In genomic region chr10:30770229-30770628, GRCh38 we compare ENCODE assay signal across 8 cellular contexts.
"Had no signal": no experiment of that assay in that cellular context is flagged by ENCODE, and none has a peak within 500 bp of the region (broad histone marks: within the 10 kb centered on the region; RNA-seq: fewer than 3 reads in every experiment).

No MANE protein-coding gene starts in this region.

- H3K4me3 ChIP-seq: GM23248, HAP-1 had no signal

- H3K36me3 ChIP-seq: HAP-1 had no signal

- H3K27ac ChIP-seq: GM23248 had no signal

- H2AFZ ChIP-seq: GM23248 had no signal

- H3K4me1 ChIP-seq: HAP-1 had no signal

- DNase-seq: GM23248, GOT3, H7, HFFc6, IMR-90, KBM-7 had no signal

- H3K9ac ChIP-seq: GM23248 had no signal

- ATAC-seq: HCT116 had no signal

- H3K4me3 Mint-ChIP-seq: HFFc6 had no signal

- H3K27ac Mint-ChIP-seq: HFFc6 had no signal
